Comparison of ENCODE assay signal across 1 cellular context in genomic region chr15:92881838-92882696, GRCh38.
A peak's percentile ranks its signal among the peaks of the same experiment; 100 is the strongest.
TF ChIP-seq lines count a peak whose summit lies in the region.

No MANE protein-coding gene starts in this region.

TF ChIP-seq in HepG2, 621 proteins besides CTCF, POLR2A, EP300 and RAD21 (continued from another document and continues in another):
- TF ChIP-seq, protein P1, sequence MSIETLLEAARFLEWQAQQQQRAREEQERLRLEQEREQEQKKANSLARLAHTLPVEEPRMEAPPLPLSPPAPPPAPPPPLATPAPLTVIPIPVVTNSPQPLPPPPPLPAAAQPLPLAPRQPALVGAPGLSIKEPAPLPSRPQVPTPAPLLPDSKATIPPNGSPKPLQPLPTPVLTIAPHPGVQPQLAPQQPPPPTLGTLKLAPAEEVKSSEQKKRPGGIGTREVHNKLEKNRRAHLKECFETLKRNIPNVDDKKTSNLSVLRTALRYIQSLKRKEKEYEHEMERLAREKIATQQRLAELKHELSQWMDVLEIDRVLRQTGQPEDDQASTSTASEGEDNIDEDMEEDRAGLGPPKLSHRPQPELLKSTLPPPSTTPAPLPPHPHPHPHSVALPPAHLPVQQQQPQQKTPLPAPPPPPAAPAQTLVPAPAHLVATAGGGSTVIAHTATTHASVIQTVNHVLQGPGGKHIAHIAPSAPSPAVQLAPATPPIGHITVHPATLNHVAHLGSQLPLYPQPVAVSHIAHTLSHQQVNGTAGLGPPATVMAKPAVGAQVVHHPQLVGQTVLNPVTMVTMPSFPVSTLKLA (IDR thresholded peaks at IDR 0.05) = 0 out of 2 replicates have a peak, but pooled peaks have one; percentile 21
- TF ChIP-seq HMG20A (CRISPR knock-in tag; IDR thresholded peaks at IDR 0.05; ENCODE audit: borderline replicate concordance) = no peak
- peak; percentile 49; the same call in 1 of the 2 replicates for TF ChIP-seq ZBTB7A (CRISPR knock-in tag; IDR thresholded peaks at IDR 0.05)
- peak; percentile 38 for TF ChIP-seq SRSF1 (optimal IDR thresholded peaks at IDR 0.05; ENCODE audit: low read depth, low read length)
- TF ChIP-seq ZNF556 (CRISPR knock-in tag; IDR thresholded peaks at IDR 0.05; ENCODE audit: borderline replicate concordance) = peak; percentile 60; the same call in 1 of the 2 replicates
- TF ChIP-seq BHLHE40 (IDR thresholded peaks at IDR 0.05; ENCODE audit: low read length) = no peak
- no peak for TF ChIP-seq ZNF12 (CRISPR knock-in tag; IDR thresholded peaks at IDR 0.05)
- peak; percentile 42 for TF ChIP-seq ZNF781 (CRISPR knock-in tag; IDR thresholded peaks at IDR 0.05; ENCODE audit: borderline replicate concordance, not compliant biosample characterization)
- no peak for TF ChIP-seq SIN3B (IDR thresholded peaks at IDR 0.05; ENCODE audit: low read length)
- TF ChIP-seq MEF2D (CRISPR knock-in tag; IDR thresholded peaks at IDR 0.05) = peak; percentile 12; the same call in 1 of the 2 replicates
- TF ChIP-seq, protein P2, sequence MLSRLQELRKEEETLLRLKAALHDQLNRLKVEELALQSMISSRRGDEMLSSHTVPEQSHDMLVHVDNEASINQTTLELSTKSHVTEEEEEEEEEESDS (CRISPR knock-in tag; IDR thresholded peaks at IDR 0.05; ENCODE audit: borderline replicate concordance) = no peak
- TF ChIP-seq ZNF136 (CRISPR knock-in tag; IDR thresholded peaks at IDR 0.05; ENCODE audit: low read depth) = peak; percentile 91; the same call in 1 of the 2 replicates
- TF ChIP-seq CREBL2 (CRISPR knock-in tag; IDR thresholded peaks at IDR 0.05; ENCODE audit: borderline replicate concordance) = peak; percentile 45; the same call in 1 of the 2 replicates
- 0 out of 2 replicates have a peak, but pooled peaks have one; percentile 55 for TF ChIP-seq ZNF510 (CRISPR knock-in tag; IDR thresholded peaks at IDR 0.05; ENCODE audit: low read depth)
- peak; percentile 77 for TF ChIP-seq ZNF501 (CRISPR knock-in tag; IDR thresholded peaks at IDR 0.05)
- TF ChIP-seq GATAD2A (CRISPR knock-in tag; IDR thresholded peaks at IDR 0.05) = peak; percentile 51
- TF ChIP-seq ZNF878 (CRISPR knock-in tag; IDR thresholded peaks at IDR 0.05) = peak; percentile 48; the same call in 1 of the 2 replicates
- TF ChIP-seq GABPA (IDR thresholded peaks at IDR 0.05; ENCODE audit: low read depth, low read length) = peak; percentile 50
- TF ChIP-seq GABPA (CRISPR knock-in tag; IDR thresholded peaks at IDR 0.05; ENCODE audit: low read depth) = peak; percentile 68
- no peak for TF ChIP-seq HCFC1 (IDR thresholded peaks at IDR 0.05; ENCODE audit: low read depth, low read length)
- no peak for TF ChIP-seq ZFP37 (CRISPR knock-in tag; IDR thresholded peaks at IDR 0.05; ENCODE audit: borderline replicate concordance)
- TF ChIP-seq CHD2 (IDR thresholded peaks at IDR 0.05; ENCODE audit: low read depth, low read length) = peak; percentile 48; the same call in 1 of the 2 replicates
- peak; percentile 30 for TF ChIP-seq XRCC5 (optimal IDR thresholded peaks at IDR 0.05; ENCODE audit: low read length)
- no peak for TF ChIP-seq RNF219 (CRISPR knock-in tag; IDR thresholded peaks at IDR 0.05)
- no peak for TF ChIP-seq STAT5B (CRISPR knock-in tag; IDR thresholded peaks at IDR 0.05)
- 0 out of 2 replicates have a peak, but pooled peaks have one; percentile 12 for TF ChIP-seq ZNF644 (CRISPR knock-in tag; IDR thresholded peaks at IDR 0.05; ENCODE audit: low read depth)
- TF ChIP-seq ZNF432 (CRISPR knock-in tag; IDR thresholded peaks at IDR 0.05; ENCODE audit: borderline replicate concordance) = no peak
- no peak for TF ChIP-seq MATR3 (CRISPR knock-in tag; IDR thresholded peaks at IDR 0.05)
- TF ChIP-seq, protein P3, sequence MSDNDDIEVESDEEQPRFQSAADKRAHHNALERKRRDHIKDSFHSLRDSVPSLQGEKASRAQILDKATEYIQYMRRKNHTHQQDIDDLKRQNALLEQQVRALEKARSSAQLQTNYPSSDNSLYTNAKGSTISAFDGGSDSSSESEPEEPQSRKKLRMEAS (IDR thresholded peaks at IDR 0.05) = peak; percentile 44; the same call in 1 of the 2 replicates
- no peak; the same call in 1 of the 2 replicates for TF ChIP-seq ARID2 (CRISPR knock-in tag; IDR thresholded peaks at IDR 0.05; ENCODE audit: borderline replicate concordance)
- TF ChIP-seq ARHGAP35 (CRISPR knock-in tag; IDR thresholded peaks at IDR 0.05; ENCODE audit: borderline replicate concordance) = no peak
- TF ChIP-seq NR1H2 (CRISPR knock-in tag; IDR thresholded peaks at IDR 0.05; ENCODE audit: borderline replicate concordance, low read depth) = 0 out of 2 replicates have a peak, but pooled peaks have one; percentile 28
- no peak for TF ChIP-seq ZFP91 (CRISPR knock-in tag; IDR thresholded peaks at IDR 0.05; ENCODE audit: borderline replicate concordance)
- no peak for TF ChIP-seq CSRNP2 (CRISPR knock-in tag; conservative IDR thresholded peaks at IDR 0.05; ENCODE audit: low read depth)
- TF ChIP-seq SOX6 (IDR thresholded peaks at IDR 0.05) = no peak
- TF ChIP-seq SOX6 (CRISPR knock-in tag; IDR thresholded peaks at IDR 0.05) = peak; percentile 53
- TF ChIP-seq KLF6 (CRISPR knock-in tag; IDR thresholded peaks at IDR 0.05) = 0 out of 2 replicates have a peak, but pooled peaks have one; percentile 42
- no peak for TF ChIP-seq ZBTB21 (CRISPR knock-in tag; IDR thresholded peaks at IDR 0.05)
- no peak for TF ChIP-seq CENPT (CRISPR knock-in tag; IDR thresholded peaks at IDR 0.05; ENCODE audit: low read depth)
- TF ChIP-seq, protein P4, sequence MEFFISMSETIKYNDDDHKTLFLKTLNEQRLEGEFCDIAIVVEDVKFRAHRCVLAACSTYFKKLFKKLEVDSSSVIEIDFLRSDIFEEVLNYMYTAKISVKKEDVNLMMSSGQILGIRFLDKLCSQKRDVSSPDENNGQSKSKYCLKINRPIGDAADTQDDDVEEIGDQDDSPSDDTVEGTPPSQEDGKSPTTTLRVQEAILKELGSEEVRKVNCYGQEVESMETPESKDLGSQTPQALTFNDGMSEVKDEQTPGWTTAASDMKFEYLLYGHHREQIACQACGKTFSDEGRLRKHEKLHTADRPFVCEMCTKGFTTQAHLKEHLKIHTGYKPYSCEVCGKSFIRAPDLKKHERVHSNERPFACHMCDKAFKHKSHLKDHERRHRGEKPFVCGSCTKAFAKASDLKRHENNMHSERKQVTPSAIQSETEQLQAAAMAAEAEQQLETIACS (CRISPR knock-in tag; IDR thresholded peaks at IDR 0.05) = no peak
- TF ChIP-seq FOXA3 (CRISPR knock-in tag; IDR thresholded peaks at IDR 0.05) = no peak
- 0 out of 2 replicates have a peak, but pooled peaks have one; percentile 53 for TF ChIP-seq ZNF343 (CRISPR knock-in tag; IDR thresholded peaks at IDR 0.05)
- TF ChIP-seq HNRNPLL (IDR thresholded peaks at IDR 0.05; ENCODE audit: low read depth, low read length, poor library complexity, severe bottlenecking) = peak; percentile 8
- TF ChIP-seq MED8 (CRISPR knock-in tag; IDR thresholded peaks at IDR 0.05; ENCODE audit: insufficient replicate concordance) = no peak
- TF ChIP-seq SSRP1 (CRISPR knock-in tag; IDR thresholded peaks at IDR 0.05) = peak; percentile 61; the same call in 1 of the 2 replicates
- peak; percentile 51; the same call in 1 of the 2 replicates for TF ChIP-seq SNAI1 (CRISPR knock-in tag; IDR thresholded peaks at IDR 0.05; ENCODE audit: borderline replicate concordance)
- 0 out of 2 replicates have a peak, but pooled peaks have one; percentile 49 for TF ChIP-seq HOXD1 (CRISPR knock-in tag; IDR thresholded peaks at IDR 0.05)
- TF ChIP-seq ZFAT (CRISPR knock-in tag; conservative IDR thresholded peaks at IDR 0.05) = peak; percentile 93
- no peak for TF ChIP-seq ZNF496 (CRISPR knock-in tag; IDR thresholded peaks at IDR 0.05; ENCODE audit: insufficient replicate concordance)
- TF ChIP-seq, protein P5, sequence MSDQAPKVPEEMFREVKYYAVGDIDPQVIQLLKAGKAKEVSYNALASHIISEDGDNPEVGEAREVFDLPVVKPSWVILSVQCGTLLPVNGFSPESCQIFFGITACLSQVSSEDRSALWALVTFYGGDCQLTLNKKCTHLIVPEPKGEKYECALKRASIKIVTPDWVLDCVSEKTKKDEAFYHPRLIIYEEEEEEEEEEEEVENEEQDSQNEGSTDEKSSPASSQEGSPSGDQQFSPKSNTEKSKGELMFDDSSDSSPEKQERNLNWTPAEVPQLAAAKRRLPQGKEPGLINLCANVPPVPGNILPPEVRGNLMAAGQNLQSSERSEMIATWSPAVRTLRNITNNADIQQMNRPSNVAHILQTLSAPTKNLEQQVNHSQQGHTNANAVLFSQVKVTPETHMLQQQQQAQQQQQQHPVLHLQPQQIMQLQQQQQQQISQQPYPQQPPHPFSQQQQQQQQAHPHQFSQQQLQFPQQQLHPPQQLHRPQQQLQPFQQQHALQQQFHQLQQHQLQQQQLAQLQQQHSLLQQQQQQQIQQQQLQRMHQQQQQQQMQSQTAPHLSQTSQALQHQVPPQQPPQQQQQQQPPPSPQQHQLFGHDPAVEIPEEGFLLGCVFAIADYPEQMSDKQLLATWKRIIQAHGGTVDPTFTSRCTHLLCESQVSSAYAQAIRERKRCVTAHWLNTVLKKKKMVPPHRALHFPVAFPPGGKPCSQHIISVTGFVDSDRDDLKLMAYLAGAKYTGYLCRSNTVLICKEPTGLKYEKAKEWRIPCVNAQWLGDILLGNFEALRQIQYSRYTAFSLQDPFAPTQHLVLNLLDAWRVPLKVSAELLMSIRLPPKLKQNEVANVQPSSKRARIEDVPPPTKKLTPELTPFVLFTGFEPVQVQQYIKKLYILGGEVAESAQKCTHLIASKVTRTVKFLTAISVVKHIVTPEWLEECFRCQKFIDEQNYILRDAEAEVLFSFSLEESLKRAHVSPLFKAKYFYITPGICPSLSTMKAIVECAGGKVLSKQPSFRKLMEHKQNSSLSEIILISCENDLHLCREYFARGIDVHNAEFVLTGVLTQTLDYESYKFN (CRISPR knock-in tag; conservative IDR thresholded peaks at IDR 0.05) = peak; percentile 20; the same call in 1 of the 2 replicates
- peak; percentile 85 for TF ChIP-seq SP4 (CRISPR knock-in tag; IDR thresholded peaks at IDR 0.05)
- TF ChIP-seq FOXJ3 (CRISPR knock-in tag; IDR thresholded peaks at IDR 0.05; ENCODE audit: borderline replicate concordance) = no peak
- TF ChIP-seq ATF4 (CRISPR knock-in tag; IDR thresholded peaks at IDR 0.05) = no peak
- TF ChIP-seq CREM (IDR thresholded peaks at IDR 0.05) = peak; percentile 74
- TF ChIP-seq CREM (CRISPR knock-in tag; IDR thresholded peaks at IDR 0.05) = no peak
- no peak for TF ChIP-seq ZNF101 (CRISPR knock-in tag; IDR thresholded peaks at IDR 0.05; ENCODE audit: borderline replicate concordance, low read depth)
